Comparison of ENCODE assay signal across 13 cellular contexts in the genomic region with DNA sequence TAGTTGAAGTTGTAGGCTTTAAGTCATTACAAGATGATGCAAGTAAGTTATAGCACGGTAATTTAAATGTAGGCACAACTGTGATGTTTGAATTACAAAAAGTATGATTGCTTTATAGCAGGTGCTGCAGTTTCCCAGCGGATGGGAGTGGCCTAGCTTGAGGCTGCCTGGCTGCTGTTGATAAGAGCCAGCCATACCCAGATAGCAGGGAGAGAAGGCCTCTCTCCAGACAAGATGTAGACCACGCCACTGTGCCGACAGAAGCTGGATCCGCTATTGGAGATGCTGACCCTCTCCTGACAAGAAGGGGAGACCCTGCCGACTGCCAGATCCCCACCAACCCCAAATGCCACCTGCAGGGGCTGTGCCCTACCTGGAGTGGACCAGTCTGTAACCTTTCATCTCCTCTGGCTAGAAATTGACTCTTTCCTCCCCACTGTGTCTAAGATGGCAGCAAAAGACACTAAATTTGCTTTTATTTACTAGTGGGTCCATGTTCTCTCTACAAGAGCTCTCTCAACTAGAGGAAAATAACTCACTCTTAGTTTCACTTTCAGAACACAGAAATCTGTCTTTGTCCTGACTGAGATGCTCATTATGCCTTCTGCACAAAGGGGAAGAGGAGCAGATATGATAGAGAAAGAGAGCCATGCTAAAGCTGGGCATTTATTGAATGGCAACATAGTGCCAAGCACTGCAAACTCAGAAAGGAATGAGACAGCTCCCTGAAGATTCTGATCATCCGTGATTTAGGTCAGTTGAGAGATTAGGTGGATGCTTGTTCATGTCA.
DNase-seq lines count a peak whose midpoint lies in the region; ATAC-seq lines count a peak whose summit lies in the region.
"Had no signal": no experiment of that assay in that cellular context is flagged by ENCODE, and none has a peak within 500 bp of the region (broad histone marks: within the 10 kb centered on the region; RNA-seq: fewer than 3 reads in every experiment).

No MANE protein-coding gene starts in this region.

- H3K4me1 ChIP-seq in neuronal stem cell (ENCODE audit: control insufficient read depth in 2 of 2, insufficient read depth in 1 of 2, low read depth in 1 of 2, low read length in 2 of 2) = no peaks in the 10 kb centered on the region
- H3K4me1 ChIP-seq: sigmoid colon had no signal

- H3K9ac ChIP-seq in neuronal stem cell (ENCODE audit: low read depth, low read length, poor library complexity) = no peak overlapping the region

- no peaks in the 10 kb centered on the region for H3K36me3 Mint-ChIP-seq in activated CD4-positive, alpha-beta T cell treated with anti-CD3 and anti-CD28 coated beads for 36 hours (ENCODE audit: low read depth)
- no peaks in the 10 kb centered on the region for H3K36me3 Mint-ChIP-seq in activated T-helper 2 cell treated with anti-CD3 and anti-CD28 coated beads, Interferon-gamma antibody, Interleukin-2, Interleukin-4, amounts not matched to agents 10 μg/mL and 5 μg/mL and 100 μg/mL, durations not matched to agents 14 hours and 24 hours and 36 hours (ENCODE audit: low read depth)
- H3K36me3 Mint-ChIP-seq: type B pancreatic cell had no signal

- no peak overlapping the region for H2BK15ac ChIP-seq in neuronal stem cell (ENCODE audit: low read length)

- H3K4me2 ChIP-seq in neuronal stem cell (ENCODE audit: insufficient read depth, low read length, poor library complexity, severe bottlenecking) = no peak overlapping the region

- H3K79me1 ChIP-seq in neuronal stem cell (ENCODE audit: low read depth, low read length) = peaks cover under 1% of the 10 kb centered on the region

- no peak overlapping the region for H3K4ac ChIP-seq in neuronal stem cell (ENCODE audit: low read length)

- no peak overlapping the region for H4K8ac ChIP-seq in neuronal stem cell (ENCODE audit: low read depth, low read length)

- no peaks in the 10 kb centered on the region for H3K27me3 ChIP-seq in neuronal stem cell (ENCODE audit: control insufficient read depth in 3 of 3, insufficient read depth in 3 of 3, low read depth in 1 of 3, low read length in 3 of 3)
- H3K27me3 ChIP-seq: sigmoid colon had no signal

- POLR2A ChIA-PET in activated CD4-positive, alpha-beta T cell treated with anti-CD3 and anti-CD28 coated beads for 36 hours (lab: Charles Lee) = no interaction called here

- H2AK5ac ChIP-seq in neuronal stem cell (ENCODE audit: low read depth, low read length) = no peak overlapping the region

- no peak overlapping the region for H3K4me3 Mint-ChIP-seq in activated CD4-positive, alpha-beta T cell treated with anti-CD3 and anti-CD28 coated beads for 36 hours
- H3K4me3 Mint-ChIP-seq in activated T-helper 2 cell treated with anti-CD3 and anti-CD28 coated beads, Interferon-gamma antibody, Interleukin-2, Interleukin-4, amounts not matched to agents 10 μg/mL and 5 μg/mL and 100 μg/mL, durations not matched to agents 14 hours and 24 hours and 36 hours (ENCODE audit: low read depth) = peak overlapping the region; percentile 4
- H3K4me3 Mint-ChIP-seq: type B pancreatic cell had no signal

- intact Hi-C loops in activated CD4-positive, alpha-beta T cell treated with anti-CD3 and anti-CD28 coated beads for 36 hours (cut with DNase I, micrococcal nuclease) = no loop called here
- intact Hi-C loops in activated T-helper 2 cell treated with anti-CD3 and anti-CD28 coated beads, Interferon-gamma antibody, Interleukin-2, Interleukin-4, amounts not matched to agents 10 μg/mL and 5 μg/mL and 100 μg/mL, durations not matched to agents 14 hours and 24 hours and 36 hours (cut with micrococcal nuclease) = no loop called here

- peak overlapping the region; percentile 68 for H3K23ac ChIP-seq in neuronal stem cell (ENCODE audit: low read depth, low read length, poor library complexity)

- CTCF ChIA-PET in activated CD4-positive, alpha-beta T cell treated with anti-CD3 and anti-CD28 coated beads for 36 hours (lab: Charles Lee) = interaction anchor here (0.6 kb wide), 1 partner anchor 46 kb away, joined by 3 read pairs; no protein-coding TSS in a partner anchor

- no peak overlapping the region for H3K18ac ChIP-seq in neuronal stem cell (ENCODE audit: low read length)

- peak overlapping the region; percentile 73 for H3K27ac Mint-ChIP-seq in activated CD4-positive, alpha-beta T cell treated with anti-CD3 and anti-CD28 coated beads for 36 hours
- peak overlapping the region; percentile 11 for H3K27ac Mint-ChIP-seq in activated T-helper 2 cell treated with anti-CD3 and anti-CD28 coated beads, Interferon-gamma antibody, Interleukin-2, Interleukin-4, amounts not matched to agents 10 μg/mL and 5 μg/mL and 100 μg/mL, durations not matched to agents 14 hours and 24 hours and 36 hours
- H3K27ac Mint-ChIP-seq: type B pancreatic cell had no signal

- H4K91ac ChIP-seq in neuronal stem cell (ENCODE audit: low read depth, low read length, poor library complexity) = no peak overlapping the region

- peaks cover 4% of the 10 kb centered on the region for H3K9me3 Mint-ChIP-seq in activated CD4-positive, alpha-beta T cell treated with anti-CD3 and anti-CD28 coated beads for 36 hours (ENCODE audit: low read depth)
- H3K9me3 Mint-ChIP-seq in activated T-helper 2 cell treated with anti-CD3 and anti-CD28 coated beads, Interferon-gamma antibody, Interleukin-2, Interleukin-4, amounts not matched to agents 10 μg/mL and 5 μg/mL and 100 μg/mL, durations not matched to agents 14 hours and 24 hours and 36 hours = peaks cover 4% of the 10 kb centered on the region

- H3K4me1 Mint-ChIP-seq in activated CD4-positive, alpha-beta T cell treated with anti-CD3 and anti-CD28 coated beads for 36 hours = peaks cover 9% of the 10 kb centered on the region
- peaks cover 20% of the 10 kb centered on the region for H3K4me1 Mint-ChIP-seq in activated T-helper 2 cell treated with anti-CD3 and anti-CD28 coated beads, Interferon-gamma antibody, Interleukin-2, Interleukin-4, amounts not matched to agents 10 μg/mL and 5 μg/mL and 100 μg/mL, durations not matched to agents 14 hours and 24 hours and 36 hours (ENCODE audit: low read depth)

- H2BK5ac ChIP-seq in neuronal stem cell (ENCODE audit: low read length) = no peak overlapping the region

- ATAC-seq in activated CD4-positive, alpha-beta T cell treated with anti-CD3 and anti-CD28 coated beads for 36 hours = peak; percentile 71
- ATAC-seq in GM19395 (IDR thresholded peaks at IDR 0.05; ENCODE audit: unreplicated experiment) = no peak

- no peak overlapping the region for H2BK120ac ChIP-seq in neuronal stem cell (ENCODE audit: low read depth, low read length)

- peaks cover under 1% of the 10 kb centered on the region for H3K27me3 Mint-ChIP-seq in activated CD4-positive, alpha-beta T cell treated with anti-CD3 and anti-CD28 coated beads for 36 hours
- peaks cover under 1% of the 10 kb centered on the region for H3K27me3 Mint-ChIP-seq in activated T-helper 2 cell treated with anti-CD3 and anti-CD28 coated beads, Interferon-gamma antibody, Interleukin-2, Interleukin-4, amounts not matched to agents 10 μg/mL and 5 μg/mL and 100 μg/mL, durations not matched to agents 14 hours and 24 hours and 36 hours (ENCODE audit: low read depth)
- H3K27me3 Mint-ChIP-seq: type B pancreatic cell had no signal

- H2AFZ ChIP-seq in neuronal stem cell (ENCODE audit: low read length) = no peak overlapping the region

- peak; percentile 9 for DNase-seq in activated CD4-positive, alpha-beta T cell treated with anti-CD3 and anti-CD28 coated beads for 36 hours
- no peak for DNase-seq in activated CD4-positive, alpha-beta T cell treated with anti-CD3 and anti-CD28 coated beads, Interleukin-2, amount 50 U/mL, for 1 hour
- DNase-seq in NCI-H1436 (lab: John Stamatoyannopoulos, UW) (peak; percentile 70), neuronal stem cell (ENCODE audit: low spot score) (no peak), mucosa of gallbladder (ENCODE audit: low spot score) (no peak), superior temporal gyrus (ENCODE audit: extremely low spot score) (no peak)
- no peak for DNase-seq in activated T-helper 2 cell treated with anti-CD3 and anti-CD28 coated beads, Interferon-gamma antibody, Interleukin-2, Interleukin-4, amounts not matched to agents 10 μg/mL and 5 μg/mL and 100 μg/mL, durations not matched to agents 14 hours and 24 hours and 36 hours (ENCODE audit: low spot score)
- DNase-seq: ACHN, activated gamma-delta T cell treated with Interleukin-2 at 50 U/mL for 16 hours, NCI-H2029, sigmoid colon had no signal

- H3K27ac ChIP-seq in neuronal stem cell (replicated peaks; ENCODE audit: low read length) = no peak overlapping the region
- H3K27ac ChIP-seq: sigmoid colon had no signal

- H2BK12ac ChIP-seq in neuronal stem cell (ENCODE audit: low read length) = no peak overlapping the region

- no CpG with 5 or more reads among the region's 7 CpGs for WGBS in neuronal stem cell (ENCODE audit: extremely low coverage in 2 of 2, insufficient read length in 2 of 2, insufficient replicate concordance in 1 of 2), 2 donors

- H3K4me3 ChIP-seq in neuronal stem cell (ENCODE audit: low read length in 2 of 2) = no peak overlapping the region
- H3K4me3 ChIP-seq: sigmoid colon had no signal

- peaks cover 0 to 5% of the 10 kb centered on the region in 2 donors for H3K9me3 ChIP-seq in neuronal stem cell (replicated peaks in 1 of 2; ENCODE audit: control insufficient read depth in 2 of 2, insufficient read depth in 1 of 2, low read depth in 1 of 2, low read length in 2 of 2)

- H3K36me3 ChIP-seq in neuronal stem cell (replicated peaks in 1 of 2; ENCODE audit: control insufficient read depth in 2 of 2, insufficient read depth in 2 of 2, low read length in 2 of 2) = no peaks in the 10 kb centered on the region
- H3K36me3 ChIP-seq: sigmoid colon had no signal

- no peak overlapping the region for H3K14ac ChIP-seq in neuronal stem cell (ENCODE audit: low read length)

Comparison
In these comparisons a context has a peak if more than half of its experiments do, and no peak if none do; other contexts are left out.
1. DNase-seq: peak in activated CD4-positive, alpha-beta T cell treated with anti-CD3 and anti-CD28 coated beads for 36 hours (single experiment) and NCI-H1436 (single experiment); none in activated CD4-positive, alpha-beta T cell treated with anti-CD3 and anti-CD28 coated beads, Interleukin-2, amount 50 U/mL, for 1 hour (single experiment), activated T-helper 2 cell treated with anti-CD3 and anti-CD28 coated beads, Interferon-gamma antibody, Interleukin-2, Interleukin-4, amounts not matched to agents 10 μg/mL and 5 μg/mL and 100 μg/mL, durations not matched to agents 14 hours and 24 hours and 36 hours (single experiment), neuronal stem cell (single experiment), mucosa of gallbladder (single experiment) and superior temporal gyrus (single experiment).